ENCODE assay signal across 8 cellular contexts in genomic region chr9:71819115-71819739, GRCh38. TPM values are rescaled to one million over a fixed set of nuclear protein-coding genes. Genes with fewer than 3 reads are reported as not detected.
DNase-seq lines count a peak whose midpoint lies in the region; ATAC-seq, FAIRE-seq and TF ChIP-seq lines count a peak whose summit lies in the region.

No MANE protein-coding gene starts in this region.

- H3K9me2 ChIP-seq in OCI-LY1 (ENCODE audit: low read depth, low read length), result no peaks in the 10 kb centered on the region

- 85% methylated on average over 8 of the region's 8 CpGs for WGBS in heart right ventricle, 2 donors

- intact Hi-C loops in heart right ventricle (cut with DNase I), result loop anchor here in 4 of 10 donors (2.0 to 10.0 kb wide), 7 partner anchors 54 to 456 kb away; partner anchors contain the start of genes ABHD17B (in 2 of the 4), C9orf85 (in 2 of the 4) and CEMIP2 (in 1 of the 4)
- intact Hi-C loops in Right ventricle myocardium superior (cut with DNase I), result loop anchor here (5.0 to 10.0 kb wide), 2 partner anchors 96 to 217 kb away; partner anchors contain the start of genes ABHD17B and C9orf85
- intact Hi-C loops in activated T-helper 1 cell treated with anti-CD3 and anti-CD28 coated beads, Interleukin-12 subunit alpha, Interleukin-12 subunit beta, Interleukin-2, Interleukin-4 antibody, amounts not matched to agents 30 ng/mL and 10 ng/mL and 1 ng/mL, durations not matched to agents 14 hours and 24 hours and 36 hours (cut with micrococcal nuclease), result loop anchor here (1.0 kb wide), 1 partner anchor 215 kb away; no protein-coding TSS in a partner anchor

- H4K20me1 ChIP-seq in OCI-LY1 (ENCODE audit: insufficient read depth, low read length) (no peaks in the 10 kb centered on the region), keratinocyte (ENCODE audit: control insufficient read depth, extremely low read depth, insufficient read depth, low read length) (no peaks in the 10 kb centered on the region)

- H3K4me1 ChIP-seq in heart right ventricle (peaks cover 0 to 9% (median 0%) of the 10 kb centered on the region in 9 donors), OCI-LY1 (ENCODE audit: insufficient read depth, low read length, severe bottlenecking) (no peaks in the 10 kb centered on the region), keratinocyte (ENCODE audit: control insufficient read depth, extremely low read depth, insufficient read depth, low read length) (no peaks in the 10 kb centered on the region)

- FAIRE-seq in keratinocyte (lab: Jason Lieb, UNC), result no peak

- H3K36me3 ChIP-seq in heart right ventricle (no peaks in the 10 kb centered on the region), OCI-LY1 (ENCODE audit: insufficient read depth, low read length) (no peaks in the 10 kb centered on the region), keratinocyte (ENCODE audit: control insufficient read depth in 2 of 2, extremely low read depth in 1 of 2, insufficient read depth in 2 of 2, low read length in 2 of 2) (no peaks in the 10 kb centered on the region)

- H3K4me3 Mint-ChIP-seq in activated T-helper 1 cell treated with anti-CD3 and anti-CD28 coated beads, Interleukin-12 subunit alpha, Interleukin-12 subunit beta, Interleukin-2, Interleukin-4 antibody, amounts not matched to agents 30 ng/mL and 10 ng/mL and 1 ng/mL, durations not matched to agents 14 hours and 24 hours and 36 hours, result no peak overlapping the region

- no peak overlapping the region for H3K27ac Mint-ChIP-seq in activated T-helper 1 cell treated with anti-CD3 and anti-CD28 coated beads, Interleukin-12 subunit alpha, Interleukin-12 subunit beta, Interleukin-2, Interleukin-4 antibody, amounts not matched to agents 30 ng/mL and 10 ng/mL and 1 ng/mL, durations not matched to agents 14 hours and 24 hours and 36 hours

- H3K36me3 Mint-ChIP-seq in activated T-helper 1 cell treated with anti-CD3 and anti-CD28 coated beads, Interleukin-12 subunit alpha, Interleukin-12 subunit beta, Interleukin-2, Interleukin-4 antibody, amounts not matched to agents 30 ng/mL and 10 ng/mL and 1 ng/mL, durations not matched to agents 14 hours and 24 hours and 36 hours (ENCODE audit: low read depth), result no peaks in the 10 kb centered on the region

- no peak overlapping the region for H3K9ac ChIP-seq in OCI-LY1 (ENCODE audit: low read length)
- no peak overlapping the region for H3K9ac ChIP-seq in keratinocyte (ENCODE audit: control insufficient read depth, extremely low read depth, insufficient read depth, low read length)

- no peaks in the 10 kb centered on the region for H3K9me1 ChIP-seq in keratinocyte (ENCODE audit: control insufficient read depth, extremely low read depth, insufficient read depth, low read length)

- no peaks in the 10 kb centered on the region for H3F3A ChIP-seq in OCI-LY1 (ENCODE audit: insufficient read depth, low read length)

- no peaks in the 10 kb centered on the region for H3K79me2 ChIP-seq in OCI-LY1 (ENCODE audit: insufficient read depth, low read length)
- H3K79me2 ChIP-seq in keratinocyte (ENCODE audit: control insufficient read depth, insufficient read depth, low read length), result no peaks in the 10 kb centered on the region

- DNase-seq in heart right ventricle, result peak in 1 of 2 donors; percentile 48
- no peak for DNase-seq in Right ventricle myocardium superior
- DNase-seq in astrocyte of the spinal cord (ENCODE audit: low read depth, low spot score), result peak; percentile 30
- DNase-seq in keratinocyte (ENCODE audit: low read depth, low spot score), result no peak
- DNase-seq in stimulated activated CD8-positive, alpha-beta memory T cell treated with anti-CD3 and anti-CD28 coated beads, Interleukin-2, amount 100 ng/mL, for 1 hour (ENCODE audit: low read depth in 2 of 2), result peak; percentile 7 to 26
- no peak for DNase-seq in ecto neural progenitor cell (ENCODE audit: low spot score)
- DNase-seq in activated T-helper 1 cell treated with anti-CD3 and anti-CD28 coated beads, Interleukin-12 subunit alpha, Interleukin-12 subunit beta, Interleukin-2, Interleukin-4 antibody, amounts not matched to agents 30 ng/mL and 10 ng/mL and 1 ng/mL, durations not matched to agents 14 hours and 24 hours and 36 hours (ENCODE audit: low spot score), result no peak

- in situ Hi-C loops in astrocyte of the spinal cord (cut with HindIII; ENCODE audit: low sequenced_read_pairs), result no loop called here

- H2AFZ ChIP-seq in OCI-LY1 (ENCODE audit: low read length), result no peak overlapping the region
- no peak overlapping the region for H2AFZ ChIP-seq in keratinocyte (ENCODE audit: control insufficient read depth, low read length)

- H3K4me2 ChIP-seq in OCI-LY1 (ENCODE audit: low read length) (no peak overlapping the region), keratinocyte (ENCODE audit: control insufficient read depth, extremely low read depth, insufficient read depth, low read depth, low read length) (no peak overlapping the region)

- TF ChIP-seq CTCF in heart right ventricle (IDR thresholded peaks at IDR 0.05), result peak; percentile 64 to 87 (median 78)
- peak; percentile 79 for TF ChIP-seq CTCF in OCI-LY1 (IDR thresholded peaks at IDR 0.05; ENCODE audit: low read length)
- TF ChIP-seq CTCF in astrocyte of the spinal cord (IDR thresholded peaks at IDR 0.05; ENCODE audit: low read depth, low read length), result peak; percentile 70
- peak in 2 of 3 experiments; percentile 36 to 55 for TF ChIP-seq CTCF in keratinocyte (optimal IDR thresholded peaks at IDR 0.05 in 1 of 3, IDR thresholded peaks at IDR 0.05 in 1 of 3, conservative IDR thresholded peaks at IDR 0.05 in 1 of 3; ENCODE audit: extremely low read depth in 1 of 3, insufficient read depth in 2 of 3, low read length in 3 of 3)

- dilution Hi-C loops in keratinocyte (cut with MboI; ENCODE audit: extremely low pct_ligation_motif_present, low sequenced_read_pairs), result no loop called here

- no peak overlapping the region for H3K4me3 ChIP-seq in heart right ventricle
- H3K4me3 ChIP-seq in OCI-LY1 (ENCODE audit: low read depth, low read length, poor library complexity, severe bottlenecking), result no peak overlapping the region
- H3K4me3 ChIP-seq in astrocyte of the spinal cord (ENCODE audit: low read depth, low read length), result no peak overlapping the region
- no peak overlapping the region for H3K4me3 ChIP-seq in keratinocyte (ENCODE audit: control insufficient read depth in 2 of 3, extremely low read depth in 1 of 3, insufficient read depth in 2 of 3, low read depth in 1 of 3, low read length in 3 of 3)

- H3K27ac ChIP-seq in heart right ventricle (no peak overlapping the region), OCI-LY1 (ENCODE audit: low read depth, low read length, poor library complexity, severe bottlenecking) (no peak overlapping the region), keratinocyte (ENCODE audit: control insufficient read depth, insufficient read depth, low read length) (no peak overlapping the region)

- peaks cover 2% of the 10 kb centered on the region for H3K27me3 Mint-ChIP-seq in activated T-helper 1 cell treated with anti-CD3 and anti-CD28 coated beads, Interleukin-12 subunit alpha, Interleukin-12 subunit beta, Interleukin-2, Interleukin-4 antibody, amounts not matched to agents 30 ng/mL and 10 ng/mL and 1 ng/mL, durations not matched to agents 14 hours and 24 hours and 36 hours (ENCODE audit: insufficient read depth)

- no peaks in the 10 kb centered on the region for H3K9me3 Mint-ChIP-seq in activated T-helper 1 cell treated with anti-CD3 and anti-CD28 coated beads, Interleukin-12 subunit alpha, Interleukin-12 subunit beta, Interleukin-2, Interleukin-4 antibody, amounts not matched to agents 30 ng/mL and 10 ng/mL and 1 ng/mL, durations not matched to agents 14 hours and 24 hours and 36 hours

- H3K4me1 Mint-ChIP-seq in activated T-helper 1 cell treated with anti-CD3 and anti-CD28 coated beads, Interleukin-12 subunit alpha, Interleukin-12 subunit beta, Interleukin-2, Interleukin-4 antibody, amounts not matched to agents 30 ng/mL and 10 ng/mL and 1 ng/mL, durations not matched to agents 14 hours and 24 hours and 36 hours (ENCODE audit: low read depth), result peaks cover 17% of the 10 kb centered on the region

- H3K27me3 ChIP-seq in heart right ventricle (no peaks in the 10 kb centered on the region), OCI-LY1 (ENCODE audit: insufficient read depth, low read length) (no peaks in the 10 kb centered on the region), keratinocyte (ENCODE audit: control insufficient read depth, extremely low read depth, insufficient read depth, low read length) (no peaks in the 10 kb centered on the region)

- H3K9me3 ChIP-seq in heart right ventricle, result no peaks in the 10 kb centered on the region
- H3K9me3 ChIP-seq in OCI-LY1 (ENCODE audit: low read length), result no peaks in the 10 kb centered on the region
- no peaks in the 10 kb centered on the region for H3K9me3 ChIP-seq in keratinocyte (ENCODE audit: control insufficient read depth, low read depth, low read length)

- no peak for ATAC-seq in heart right ventricle
- ATAC-seq in Right ventricle myocardium superior (ENCODE audit: poor library complexity), result no peak

RNA-seq across cellular contexts. Expression of gene CEMIP2, which starts 50.9 kb away (rescaled TPM):
- 10 to 100 TPM in 6 of 10 donors, 1 to 10 TPM in 4; 4.7 to 34.9 (median 11.0) TPM for total RNA-seq in heart right ventricle
- polyA plus RNA-seq in heart right ventricle, result 1 to 10 TPM; 6.7 to 8.3 TPM
- total RNA-seq in Right ventricle myocardium superior, result 7.9 TPM
- polyA plus RNA-seq in keratinocyte, result 47.7 to 79.4 TPM (median 48.7 TPM) in 3 replicates
- 6.6 TPM for polyA plus RNA-seq in keratinocyte (2011; ENCODE audit: low read depth)
- 14.1 and 18.0 TPM in 2 replicates for polyA plus RNA-seq in keratinocyte (2011; cell fraction: cytosol; rRNA removed)
- 86.9 and 98.3 TPM in 2 replicates for polyA plus RNA-seq in keratinocyte (2011; cell fraction: nucleus; rRNA removed)
- 15.1 and 38.2 TPM in 2 replicates for polyA plus RNA-seq in keratinocyte (2012; ENCODE audit: low replicate concordance)
- 118 to 163 TPM (median 160 TPM) in 3 replicates for polyA minus RNA-seq in keratinocyte
- polyA minus RNA-seq in keratinocyte (2011; cell fraction: cytosol; rRNA and poly(A)+ RNA removed), result 50.1 TPM
- 155 and 264 TPM in 2 replicates for polyA minus RNA-seq in keratinocyte (2011; cell fraction: nucleus; rRNA and poly(A)+ RNA removed)
- 70.0 and 79.1 TPM in 2 replicates for total RNA-seq in activated T-helper 1 cell treated with anti-CD3 and anti-CD28 coated beads, Interleukin-12 subunit alpha, Interleukin-12 subunit beta, Interleukin-2, Interleukin-4 antibody, amounts not matched to agents 30 ng/mL and 10 ng/mL and 1 ng/mL, durations not matched to agents 14 hours and 24 hours and 36 hours

Comparison
In these comparisons a context has a peak if more than half of its experiments do, and no peak if none do; other contexts are left out.
1. DNase-seq: peak in astrocyte of the spinal cord (single experiment) and stimulated activated CD8-positive, alpha-beta memory T cell treated with anti-CD3 and anti-CD28 coated beads, Interleukin-2, amount 100 ng/mL, for 1 hour (2 of 2); none in Right ventricle myocardium superior (single experiment), keratinocyte (single experiment), ecto neural progenitor cell (single experiment) and activated T-helper 1 cell treated with anti-CD3 and anti-CD28 coated beads, Interleukin-12 subunit alpha, Interleukin-12 subunit beta, Interleukin-2, Interleukin-4 antibody, amounts not matched to agents 30 ng/mL and 10 ng/mL and 1 ng/mL, durations not matched to agents 14 hours and 24 hours and 36 hours (single experiment).
2. Peak in every context shown above with its lines, with median percentiles within 50 percentile points of each other: CTCF ChIP-seq.